ENCODE assay signal across 27 cellular contexts in genomic region chr14:38045461-38045860, GRCh38.
"Had no signal": no experiment of that assay in that cellular context is flagged by ENCODE, and none has a peak within 500 bp of the region (broad histone marks: within the 10 kb centered on the region; RNA-seq: fewer than 3 reads in every experiment).

No MANE protein-coding gene starts in this region.

- H3K9me3 Mint-ChIP-seq: type B pancreatic cell had no signal

- H3K4me1 ChIP-seq: stomach, suprapubic skin, testis, thyroid gland, transverse colon, upper lobe of right lung, uterus, vagina had no signal

- H3K27ac Mint-ChIP-seq: stimulated activated effector memory CD8-positive, alpha-beta T cell treated with anti-CD3 and anti-CD28 coated beads, Interleukin-12 subunit alpha, Interleukin-12 subunit beta, amount 100 ng/mL, for 72 hours; stimulated activated memory B cell treated with anti-CD40 and anti-IgM and Interleukin-4, amounts not matched to agents 10 μg/mL and 1 μg/mL and 100 μg/mL, for 72 hours; stimulated activated naive B cell treated with anti-CD40 and anti-IgM and Interleukin-4, amounts not matched to agents 10 μg/mL and 1 μg/mL and 100 μg/mL, for 72 hours; stimulated activated naive CD8-positive, alpha-beta T cell treated with anti-CD3 and anti-CD28 coated beads, Interleukin-15, Interleukin-2, amounts not matched to agents 100 ng/mL and 50 ng/mL, for 24 hours; type B pancreatic cell had no signal

- H3K4me3 ChIP-seq: stomach, suprapubic skin, testis, thoracic aorta, thyroid gland, tibial artery, tibial nerve, transverse colon, upper lobe of left lung, upper lobe of right lung, uterus, vagina had no signal

- H3K27ac ChIP-seq: stomach, suprapubic skin, testis, thoracic aorta, thyroid gland, tibial artery, tibial nerve, transverse colon, upper lobe of left lung, upper lobe of right lung, uterus, vagina had no signal

- H3K27me3 ChIP-seq: stomach, suprapubic skin, testis, thyroid gland, tibial artery, tibial nerve, transverse colon, upper lobe of left lung, upper lobe of right lung, uterus, vagina had no signal

- H3K36me3 Mint-ChIP-seq: stimulated activated effector memory CD8-positive, alpha-beta T cell treated with anti-CD3 and anti-CD28 coated beads, Interleukin-12 subunit alpha, Interleukin-12 subunit beta, amount 100 ng/mL, for 72 hours; stimulated activated memory B cell treated with anti-CD40 and anti-IgM and Interleukin-4, amounts not matched to agents 10 μg/mL and 1 μg/mL and 100 μg/mL, for 72 hours; stimulated activated naive B cell treated with anti-CD40 and anti-IgM and Interleukin-4, amounts not matched to agents 10 μg/mL and 1 μg/mL and 100 μg/mL, for 72 hours; type B pancreatic cell had no signal

- H3K27me3 Mint-ChIP-seq: stimulated activated memory B cell treated with anti-CD40 and anti-IgM and Interleukin-4, amounts not matched to agents 10 μg/mL and 1 μg/mL and 100 μg/mL, for 72 hours; stimulated activated naive B cell treated with anti-CD40 and anti-IgM and Interleukin-4, amounts not matched to agents 10 μg/mL and 1 μg/mL and 100 μg/mL, for 72 hours; stimulated activated naive CD8-positive, alpha-beta T cell treated with anti-CD3 and anti-CD28 coated beads, Interleukin-15, Interleukin-2, amounts not matched to agents 100 ng/mL and 50 ng/mL, for 24 hours had no signal

- H3K4me1 Mint-ChIP-seq: stimulated activated effector memory CD8-positive, alpha-beta T cell treated with anti-CD3 and anti-CD28 coated beads, Interleukin-12 subunit alpha, Interleukin-12 subunit beta, amount 100 ng/mL, for 72 hours; stimulated activated memory B cell treated with anti-CD40 and anti-IgM and Interleukin-4, amounts not matched to agents 10 μg/mL and 1 μg/mL and 100 μg/mL, for 72 hours; stimulated activated naive B cell treated with anti-CD40 and anti-IgM and Interleukin-4, amounts not matched to agents 10 μg/mL and 1 μg/mL and 100 μg/mL, for 72 hours had no signal

- H3K4me3 Mint-ChIP-seq: stimulated activated effector memory CD8-positive, alpha-beta T cell treated with anti-CD3 and anti-CD28 coated beads, Interleukin-12 subunit alpha, Interleukin-12 subunit beta, amount 100 ng/mL, for 72 hours; stimulated activated memory B cell treated with anti-CD40 and anti-IgM and Interleukin-4, amounts not matched to agents 10 μg/mL and 1 μg/mL and 100 μg/mL, for 72 hours; stimulated activated naive B cell treated with anti-CD40 and anti-IgM and Interleukin-4, amounts not matched to agents 10 μg/mL and 1 μg/mL and 100 μg/mL, for 72 hours; stimulated activated naive CD8-positive, alpha-beta T cell treated with anti-CD3 and anti-CD28 coated beads, Interleukin-15, Interleukin-2, amounts not matched to agents 100 ng/mL and 50 ng/mL, for 24 hours; type B pancreatic cell had no signal

- ATAC-seq: stimulated activated effector memory CD8-positive, alpha-beta T cell treated with anti-CD3 and anti-CD28 coated beads, Interleukin-12 subunit alpha, Interleukin-12 subunit beta, amount 100 ng/mL, for 72 hours; stimulated activated memory B cell treated with anti-CD40 and anti-IgM and Interleukin-4, amounts not matched to agents 10 μg/mL and 1 μg/mL and 100 μg/mL, for 72 hours; stimulated activated naive B cell treated with anti-CD40 and anti-IgM and Interleukin-4, amounts not matched to agents 10 μg/mL and 1 μg/mL and 100 μg/mL, for 72 hours; upper lobe of right lung had no signal

- DNase-seq: stimulated activated CD4-positive, alpha-beta T cell treated with anti-CD3 and anti-CD28 coated beads, Interleukin-2, amount 100 ng/mL, for 24 hours; stimulated activated CD4-positive, alpha-beta T cell treated with anti-CD3 and anti-CD28 coated beads, Interleukin-2, amount 100 ng/mL, for 48 hours; stimulated activated CD4-positive, alpha-beta T cell treated with anti-CD3 and anti-CD28 coated beads, Interleukin-4, amount 100 ng/mL, for 1 hour; stimulated activated CD4-positive, alpha-beta T cell treated with anti-CD3 and anti-CD28 coated beads, Interleukin-4, amount 100 ng/mL, for 24 hours; stimulated activated CD4-positive, alpha-beta T cell treated with anti-CD3 and anti-CD28 coated beads, Interleukin-4, amount 100 ng/mL, for 4 hours; stimulated activated CD8-positive, alpha-beta memory T cell treated with anti-CD3 and anti-CD28 coated beads, Interleukin-4, amount 100 ng/mL, for 48 hours; stimulated activated naive B cell treated with anti-CD40 and anti-IgM and Interleukin-4, amounts not matched to agents 10 μg/mL and 1 μg/mL and 100 μg/mL, for 72 hours; stimulated activated naive CD4-positive, alpha-beta T cell; stimulated activated naive CD4-positive, alpha-beta T cell treated with Interleukin-2 at 50 U/mL for 16 hours; stomach; substantia nigra; testis; thyroid gland; tibial artery; transverse colon; trophoblast cell; upper lobe of left lung; upper lobe of right lung; uterus had no signal

- H3K36me3 ChIP-seq: stomach, suprapubic skin, thoracic aorta, thyroid gland, tibial artery, tibial nerve, transverse colon, upper lobe of left lung, upper lobe of right lung, uterus, vagina had no signal

- H3K9me3 ChIP-seq: stomach, suprapubic skin, testis, thoracic aorta, thyroid gland, tibial artery, tibial nerve, transverse colon, upper lobe of left lung, upper lobe of right lung, uterus, vagina had no signal
